ENCODE assay signal across 19 cellular contexts in the genomic region with DNA sequence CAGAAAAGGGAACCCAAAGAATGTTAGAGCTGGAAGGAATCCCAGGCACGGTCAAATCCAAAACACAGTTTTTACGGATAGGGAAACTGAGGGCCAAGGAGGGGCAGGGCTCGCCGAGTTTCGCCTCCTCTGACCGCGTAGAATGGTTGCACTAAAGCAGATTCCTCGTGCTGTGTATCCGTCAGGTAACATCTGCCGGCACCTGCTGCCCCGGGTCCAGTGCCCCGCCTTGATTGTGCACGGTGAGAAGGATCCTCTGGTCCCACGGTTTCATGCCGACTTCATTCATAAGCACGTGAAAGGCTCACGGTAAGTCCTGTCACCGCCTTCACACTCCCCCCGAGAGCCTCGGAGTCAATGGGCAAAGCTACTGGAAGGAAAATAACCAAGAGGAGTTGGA. TPM values are rescaled to one million over a fixed set of nuclear protein-coding genes. Genes with fewer than 3 reads are reported as not detected.
DNase-seq lines count a peak whose midpoint lies in the region; ATAC-seq and TF ChIP-seq lines count a peak whose summit lies in the region.
"Had no signal": no experiment of that assay in that cellular context is flagged by ENCODE, and none has a peak within 500 bp of the region (broad histone marks: within the 10 kb centered on the region; RNA-seq: fewer than 3 reads in every experiment).

No MANE protein-coding gene starts in this region.

- H3K9me3 ChIP-seq in BLaER1 treated with 17β-estradiol and CSF1 and Interleukin-3, amounts not matched to agents 10 nM and 100 nM (replicated peaks in 1 of 11) = no peaks in the 10 kb centered on the region
- no peaks in the 10 kb centered on the region for H3K9me3 ChIP-seq in DOHH2 (ENCODE audit: control insufficient read depth, insufficient read depth, low read length)
- H3K9me3 ChIP-seq in body of pancreas = no peaks in the 10 kb centered on the region
- no peaks in the 10 kb centered on the region for H3K9me3 ChIP-seq in psoas muscle
- H3K9me3 ChIP-seq: BE2C had no signal

- peak overlapping the region in 7 of 11 experiments; percentile 66 to 78 (median 76); a peak in 11 of 22 replicates for H3K27ac ChIP-seq in BLaER1 treated with 17β-estradiol and CSF1 and Interleukin-3, amounts not matched to agents 10 nM and 100 nM
- H3K27ac ChIP-seq in DOHH2 (ENCODE audit: low read depth, low read length) (no peak overlapping the region), body of pancreas (peak overlapping the region in 3 of 4 donors; percentile 88 to 92 (median 90)), psoas muscle (peak overlapping the region; percentile 78)
- H3K27ac ChIP-seq: PC-9 had no signal

- CTCF ChIA-PET in GM10248 (lab: Yijun Ruan, JAX) = interaction anchor here (0.8 to 2.9 kb wide), 7 partner anchors 10 to 111 kb away, joined by 3 to 10 read pairs (median 3); partner anchors contain the start of gene TUBB2A

- H4K20me1 ChIP-seq in BLaER1 treated with 17β-estradiol and CSF1 and Interleukin-3, amounts not matched to agents 10 nM and 100 nM = no peaks in the 10 kb centered on the region
- H4K20me1 ChIP-seq in DOHH2 (ENCODE audit: control insufficient read depth, insufficient read depth, low read depth, low read length) = no peaks in the 10 kb centered on the region

- H3K4me2 ChIP-seq in BLaER1 treated with 17β-estradiol and CSF1 and Interleukin-3, amounts not matched to agents 10 nM and 100 nM = peak overlapping the region; percentile 73 to 94 (median 85)
- H3K4me2 ChIP-seq in DOHH2 (ENCODE audit: low read length) = peak overlapping the region; percentile 66; the same call in 1 of the 2 replicates
- H3K4me2 ChIP-seq: PC-9 had no signal

- 87 to 89% methylated on average over 20 of the region's 20 CpGs for WGBS in body of pancreas, 2 donors
- 94 to 95% (median 94%) methylated on average over 20 of the region's 20 CpGs for WGBS in psoas muscle, 3 donors

- H3K36me3 ChIP-seq in BLaER1 treated with 17β-estradiol and CSF1 and Interleukin-3, amounts not matched to agents 10 nM and 100 nM = peaks cover 0 to 56% (median 20%) of the 10 kb centered on the region in 11 experiments; a peak in 17 of 22 replicates
- peaks cover 52% of the 10 kb centered on the region for H3K36me3 ChIP-seq in DOHH2 (ENCODE audit: control insufficient read depth, low read length)
- H3K36me3 ChIP-seq in body of pancreas (replicated peaks in 1 of 2; ENCODE audit: insufficient read depth in 1 of 2, low read depth in 2 of 2) = no peaks in the 10 kb centered on the region
- H3K36me3 ChIP-seq in psoas muscle (ENCODE audit: insufficient read depth in 1 of 2, low read depth in 1 of 2) = peaks cover 0 to 72% of the 10 kb centered on the region in 2 donors

- no peak for ATAC-seq in body of pancreas
- no peak for ATAC-seq in psoas muscle
- ATAC-seq: SK-N-SH treated with all-trans-retinoic acid at 6 μM for 48 hours had no signal

- no peaks in the 10 kb centered on the region for H3K9me2 ChIP-seq in DOHH2 (replicated peaks; ENCODE audit: control insufficient read depth, low read length)

- H3F3A ChIP-seq in DOHH2 (ENCODE audit: control insufficient read depth, insufficient read depth) = peaks cover 8% of the 10 kb centered on the region

- DNase-seq in body of pancreas (no peak), psoas muscle (no peak), GM10248 (ENCODE audit: extremely low spot score) (no peak), NCI-H748 treated with DMSO at 0.1 percent for 48 hours (lab: John Stamatoyannopoulos, UW) (no peak)
- DNase-seq in stimulated activated CD4-positive, alpha-beta T cell treated with anti-CD3 and anti-CD28 coated beads, Interleukin-1b, Interleukin-23, amount 100 ng/mL, for 48 hours = no peak
- DNase-seq: BE2C; CD8-positive, alpha-beta memory T cell; MM.1S; NCI-H1092; NCI-H1436; NCI-H187 treated with DMSO at 0.1 percent for 48 hours; NCI-H2107; NCI-H510A; PC-9; RPMI8226 had no signal

- intact Hi-C loops in body of pancreas (cut with DNase I) (no loop called here), psoas muscle (cut with DNase I) (no loop called here)

- H3K4me3 ChIP-seq in BLaER1 treated with 17β-estradiol and CSF1 and Interleukin-3, amounts not matched to agents 10 nM and 100 nM = no peak overlapping the region
- H3K4me3 ChIP-seq in DOHH2 (ENCODE audit: low read length) (no peak overlapping the region), body of pancreas (no peak overlapping the region), psoas muscle (no peak overlapping the region)
- H3K4me3 ChIP-seq: GM12878, PC-9 had no signal

- no peaks in the 10 kb centered on the region for H3K79me2 ChIP-seq in DOHH2 (ENCODE audit: control insufficient read depth, low read length)

- POLR2A ChIA-PET in GM10248 (lab: Yijun Ruan, JAX) = interaction anchor here (1.2 kb wide), 1 partner anchor 17 kb away, joined by 3 read pairs; the partner anchor contains the start of gene TUBB2A

- H3K4me1 ChIP-seq in BLaER1 treated with 17β-estradiol and CSF1 and Interleukin-3, amounts not matched to agents 10 nM and 100 nM = peaks cover 27 to 54% (median 46%) of the 10 kb centered on the region in 10 experiments
- peaks cover 20% of the 10 kb centered on the region for H3K4me1 ChIP-seq in DOHH2 (ENCODE audit: control insufficient read depth, low read length)
- peaks cover 65% of the 10 kb centered on the region for H3K4me1 ChIP-seq in body of pancreas
- H3K4me1 ChIP-seq in psoas muscle = peaks cover 18% of the 10 kb centered on the region

- H3K27me3 ChIP-seq in BLaER1 treated with 17β-estradiol and CSF1 and Interleukin-3, amounts not matched to agents 10 nM and 100 nM = no peaks in the 10 kb centered on the region
- no peaks in the 10 kb centered on the region for H3K27me3 ChIP-seq in DOHH2 (ENCODE audit: control insufficient read depth, low read length)
- no peaks in the 10 kb centered on the region for H3K27me3 ChIP-seq in body of pancreas
- no peaks in the 10 kb centered on the region for H3K27me3 ChIP-seq in psoas muscle (ENCODE audit: insufficient read depth in 3 of 3, low read length in 2 of 3)
- H3K27me3 ChIP-seq: BE2C had no signal

- no peak for TF ChIP-seq POLR2A in body of pancreas (IDR thresholded peaks at IDR 0.05)

- H3K9ac ChIP-seq in BLaER1 treated with 17β-estradiol and CSF1 and Interleukin-3, amounts not matched to agents 10 nM and 100 nM = peak overlapping the region in 5 of 11 experiments; percentile 7 to 68 (median 57); a peak in 6 of 22 replicates

- TF ChIP-seq CTCF in DOHH2 (IDR thresholded peaks at IDR 0.05; ENCODE audit: low read depth, low read length, poor library complexity, severe bottlenecking) = no peak
- TF ChIP-seq CTCF in body of pancreas (IDR thresholded peaks at IDR 0.05) = no peak
- TF ChIP-seq CTCF in psoas muscle (IDR thresholded peaks at IDR 0.05) = no peak
- no peak for TF ChIP-seq CTCF in GM10248 (IDR thresholded peaks at IDR 0.05; ENCODE audit: control extremely low read depth, extremely low read depth, low read depth, missing control alignments)

RNA-seq across cellular contexts. Expression of gene TUBB2A, which starts 17.1 kb away (rescaled TPM):
- 10 to 100 TPM; 44.9 to 54.1 TPM for total RNA-seq in body of pancreas
- 10 to 100 TPM; 25.3 to 58.0 (median 40.5) TPM for total RNA-seq in psoas muscle
- polyA plus RNA-seq in psoas muscle = 10 to 100 TPM; 35.4 to 83.4 (median 47.1) TPM

RNA-seq across cellular contexts. Expression of gene BPHL, which starts 21.7 kb away (rescaled TPM):
- total RNA-seq in body of pancreas (10 to 100 TPM; 15.6 to 21.8 TPM), psoas muscle (10 to 100 TPM in 3 of 4 donors, 1 to 10 TPM in 1; 6.7 to 22.8 (median 13.5) TPM)
- 1 to 10 TPM; 6.8 to 9.0 (median 7.3) TPM for polyA plus RNA-seq in psoas muscle
